Comparison of ENCODE assay signal across 19 cellular contexts in genomic region chr2:73165978-73166377, GRCh38. TPM values are rescaled to one million over a fixed set of nuclear protein-coding genes. Genes with fewer than 3 reads are reported as not detected.
"Had no signal": no experiment of that assay in that cellular context is flagged by ENCODE, and none has a peak within 500 bp of the region (broad histone marks: within the 10 kb centered on the region; RNA-seq: fewer than 3 reads in every experiment).

No MANE protein-coding gene starts in this region.

RNA-seq across cellular contexts. Expression of gene NOTO, which starts 36.4 kb away (rescaled TPM):
- total RNA-seq: activated B cell treated with CpG ODN at 0.5 μM for 24 hours; activated CD4-positive, alpha-beta memory T cell treated with anti-CD3 and anti-CD28 coated beads for 36 hours; activated CD4-positive, alpha-beta T cell treated with anti-CD3 and anti-CD28 coated beads, Interleukin-2, amount 10 ng/mL, durations not matched to agents 24 days and 14 days; activated CD8-positive, alpha-beta memory T cell treated with anti-CD3 and anti-CD28 coated beads for 36 hours; activated CD8-positive, alpha-beta T cell treated with anti-CD3 and anti-CD28 coated beads for 36 hours; activated naive CD4-positive, alpha-beta T cell treated with anti-CD3 and anti-CD28 coated beads for 36 hours; activated naive CD4-positive, alpha-beta T cell treated with anti-CD3 and anti-CD28 coated beads, Interleukin-2, amount 50 U/mL, for 72 hours; activated naive CD8-positive, alpha-beta T cell treated with anti-CD3 and anti-CD28 coated beads for 36 hours; activated T-cell treated with anti-CD3 and anti-CD28 coated beads, Interleukin-2, amount 50 U/mL, for 4 hours; activated T-cell treated with anti-CD3 and anti-CD28 coated beads, Interleukin-2, amount 50 U/mL, for 72 hours; activated T-helper 1 cell treated with anti-CD3 and anti-CD28 coated beads, Interleukin-12 subunit alpha, Interleukin-12 subunit beta, Interleukin-2, Interleukin-4 antibody, amounts not matched to agents 30 ng/mL and 10 ng/mL and 1 ng/mL, durations not matched to agents 14 hours and 24 hours and 36 hours; activated T-helper 17 cell treated with anti-CD3 and anti-CD28 coated beads, Interleukin-2, amount 50 U/mL, for 72 hours; adrenal gland; aorta; astrocyte; body of pancreas; breast epithelium; cardiac septum; cerebellum had no signal
- polyA plus RNA-seq: aorta had no signal
